In genomic region chr2:226477221-226478120, GRCh38 we compare ENCODE assay signal across 16 cellular contexts.
A peak's percentile ranks its signal among the peaks of the same experiment; 100 is the strongest.
DNase-seq lines count a peak whose midpoint lies in the region; ATAC-seq, FAIRE-seq and TF ChIP-seq lines count a peak whose summit lies in the region.
"Had no signal": no experiment of that assay in that cellular context is flagged by ENCODE, and none has a peak within 500 bp of the region (broad histone marks: within the 10 kb centered on the region; RNA-seq: fewer than 3 reads in every experiment).

No MANE protein-coding gene starts in this region.

- H3K4me1 ChIP-seq in HUES48 (ENCODE audit: control insufficient read depth, insufficient read depth, low read length), result peaks cover 35% of the 10 kb centered on the region
- H3K4me1 ChIP-seq in H1 (replicated peaks in 1 of 4; ENCODE audit: control insufficient read depth in 3 of 4, insufficient read depth in 4 of 4, low read length in 3 of 4), result peaks cover 2 to 6% (median 5%) of the 10 kb centered on the region in 4 experiments; a peak in 2 of 7 replicates

- H3K4ac ChIP-seq in H1 (replicated peaks; ENCODE audit: insufficient read length, low read depth, low read length), result no peak overlapping the region

- H3K4me3 ChIP-seq in HUES48 (ENCODE audit: low read depth, low read length), result no peak overlapping the region
- H3K4me3 ChIP-seq in H1 (ENCODE audit: extremely low read depth in 1 of 4, insufficient read depth in 2 of 4, low read depth in 3 of 4, low read length in 4 of 4), result no peak overlapping the region
- H3K4me3 ChIP-seq: K562 had no signal

- POLR2A ChIA-PET in H1 (lab: Charles Lee; ENCODE audit: partially characterized antibody), result no interaction called here
- POLR2A ChIA-PET in RWPE1 (lab: Yijun Ruan, JAX; ENCODE audit: low non-redundant PET), result no interaction called here

- H3K4me1 Mint-ChIP-seq in mesothelial cell of epicardium, result peaks cover 52% of the 10 kb centered on the region
- H3K4me1 Mint-ChIP-seq: natural killer cell had no signal

- peak overlapping the region; percentile 98 for H3K27ac Mint-ChIP-seq in mesothelial cell of epicardium
- H3K27ac Mint-ChIP-seq: activated naive CD8-positive, alpha-beta T cell; natural killer cell; T-helper 2 cell treated with Interferon-gamma antibody and Interleukin-4, amounts not matched to agents 5 μg/mL and 100 μg/mL, for 36 hours had no signal

- H3K23me2 ChIP-seq in H1 (ENCODE audit: low read depth, low read length), result 0 out of 2 replicates have a peak, but pooled peaks cover 2% of the 10 kb centered on the region

- DNase-seq in H1 (ENCODE audit: low read depth in 1 of 2, low spot score in 2 of 2), result no peak
- no peak for DNase-seq in mesothelial cell of epicardium (ENCODE audit: low spot score in 2 of 2, unreplicated experiment in 2 of 2)
- peak; percentile 25 for DNase-seq in stromal cell of bone marrow (ENCODE audit: low read depth)
- no peak for DNase-seq in HT-29 (ENCODE audit: low spot score)
- DNase-seq in RWPE1 (ENCODE audit: low spot score), result no peak
- DNase-seq in activated T-cell treated with anti-CD3 and anti-CD28 coated beads, Interleukin-2, amount 50 U/mL, for 48 hours, result no peak
- DNase-seq: GDM1; natural killer cell; NCI-H1930; stimulated activated CD4-positive, alpha-beta T cell treated with anti-CD3 and anti-CD28 coated beads, Interleukin-4, amount 100 ng/mL, for 4 hours had no signal

- no peaks in the 10 kb centered on the region for H3K79me2 ChIP-seq in H1 (ENCODE audit: control insufficient read depth in 1 of 2, insufficient read depth in 2 of 2, low read length in 2 of 2)

- no peaks in the 10 kb centered on the region for H4K20me1 ChIP-seq in H1 (replicated peaks in 1 of 2; ENCODE audit: control insufficient read depth in 1 of 2, insufficient read depth in 2 of 2, low read length in 2 of 2)

- no peaks in the 10 kb centered on the region for H3K27me3 Mint-ChIP-seq in mesothelial cell of epicardium (ENCODE audit: low read depth)

- no peak overlapping the region for H3K4me3 Mint-ChIP-seq in mesothelial cell of epicardium
- H3K4me3 Mint-ChIP-seq: activated naive CD8-positive, alpha-beta T cell; natural killer cell; T-helper 2 cell treated with Interferon-gamma antibody and Interleukin-4, amounts not matched to agents 5 μg/mL and 100 μg/mL, for 36 hours had no signal

- no peak overlapping the region for H2BK5ac ChIP-seq in H1 (ENCODE audit: low read depth, low read length)

- no peak for FAIRE-seq in H1 (lab: Jason Lieb, UNC)
- FAIRE-seq: K562 had no signal

- no peak overlapping the region for H4K91ac ChIP-seq in H1 (replicated peaks; ENCODE audit: insufficient read length, low read length)

- peaks cover 21% of the 10 kb centered on the region for H3K9me3 Mint-ChIP-seq in mesothelial cell of epicardium
- H3K9me3 Mint-ChIP-seq: T-helper 2 cell treated with Interferon-gamma antibody and Interleukin-4, amounts not matched to agents 5 μg/mL and 100 μg/mL, for 36 hours had no signal

- no peak overlapping the region; the same call in 1 of the 2 replicates for H2AK5ac ChIP-seq in H1 (ENCODE audit: low read depth, low read length)

- peaks cover 14% of the 10 kb centered on the region for H3K36me3 Mint-ChIP-seq in mesothelial cell of epicardium
- H3K36me3 Mint-ChIP-seq: activated naive CD8-positive, alpha-beta T cell; natural killer cell had no signal

- no peak for TF ChIP-seq RAD21 in H1 (IDR thresholded peaks at IDR 0.05 in 1 of 2, conservative IDR thresholded peaks at IDR 0.05 in 1 of 2; ENCODE audit: low read depth in 2 of 2, low read length in 2 of 2)

- TF ChIP-seq POLR2A in H1 (IDR thresholded peaks at IDR 0.05; ENCODE audit: control extremely low read depth in 1 of 2, low read depth in 2 of 2, low read length in 2 of 2), result no peak

- no peak for ATAC-seq in HG02798 (IDR thresholded peaks at IDR 0.05; ENCODE audit: poor library complexity, unreplicated experiment)
- ATAC-seq: K562, natural killer cell had no signal

- CTCF ChIA-PET in H1 (lab: Charles Lee; ENCODE audit: partially characterized antibody) (interaction anchor here (0.6 to 1.4 kb wide), 8 partner anchors 9 to 327 kb away, joined by 3 to 5 read pairs (median 4); no protein-coding TSS in a partner anchor), RWPE1 (lab: Yijun Ruan, JAX) (interaction anchor here (0.7 kb wide), 2 partner anchors 22 to 493 kb away, joined by 3 read pairs; no protein-coding TSS in a partner anchor)

- no peaks in the 10 kb centered on the region for H3K27me3 ChIP-seq in HUES48 (ENCODE audit: control insufficient read depth, insufficient read depth, low read length)
- H3K27me3 ChIP-seq in H1 (replicated peaks in 1 of 4; ENCODE audit: control insufficient read depth in 3 of 4, extremely low read depth in 1 of 4, insufficient read depth in 3 of 4, low read length in 3 of 4), result no peaks in the 10 kb centered on the region

- H2AFZ ChIP-seq in H1 (ENCODE audit: low read length), result no peak overlapping the region

- no peak overlapping the region for H2BK120ac ChIP-seq in H1 (replicated peaks; ENCODE audit: low read depth, low read length)

- no peak overlapping the region for H2BK15ac ChIP-seq in H1 (ENCODE audit: low read length)

- TF ChIP-seq EP300 in H1 (IDR thresholded peaks at IDR 0.05; ENCODE audit: borderline replicate concordance in 1 of 2, low read depth in 2 of 2, low read length in 2 of 2), result no peak

- no peaks in the 10 kb centered on the region for H3K79me1 ChIP-seq in H1 (ENCODE audit: low read depth, low read length)

- no peak for TF ChIP-seq CTCF in H1 (IDR thresholded peaks at IDR 0.05; ENCODE audit: control extremely low read depth in 1 of 3, insufficient read depth in 1 of 3, low read depth in 1 of 3, low read length in 3 of 3)
- TF ChIP-seq CTCF in mesothelial cell of epicardium (IDR thresholded peaks at IDR 0.05; ENCODE audit: unreplicated experiment), result no peak
- TF ChIP-seq CTCF in RWPE1 (conservative IDR thresholded peaks at IDR 0.05; ENCODE audit: low read depth), result no peak

- no peak overlapping the region for H4K5ac ChIP-seq in H1 (ENCODE audit: insufficient read length, low read depth, low read length)

- H3K36me3 ChIP-seq in HUES48 (ENCODE audit: control insufficient read depth, insufficient read depth, low read length) (no peaks in the 10 kb centered on the region), H1 (ENCODE audit: control insufficient read depth in 2 of 4, insufficient read depth in 4 of 4, low read length in 3 of 4) (no peaks in the 10 kb centered on the region)

- peak overlapping the region; percentile 87; the same call in 1 of the 2 replicates for H2BK20ac ChIP-seq in H1 (ENCODE audit: low read length)

- no peak overlapping the region; the same call in 1 of the 2 replicates for H3K18ac ChIP-seq in H1 (ENCODE audit: extremely low read depth, low read length)

- 0 out of 4 replicates have a peak overlapping the region, but pooled peaks of 1 of the 2 experiments have one; percentile 20 for H3K4me2 ChIP-seq in H1 (ENCODE audit: insufficient read depth in 1 of 2, low read depth in 2 of 2, low read length in 2 of 2)

- H3K9me3 ChIP-seq in HUES48 (ENCODE audit: control insufficient read depth, insufficient read depth, low read length) (no peaks in the 10 kb centered on the region), H1 (ENCODE audit: insufficient read depth in 2 of 2, low read depth in 1 of 2, low read length in 1 of 2) (no peaks in the 10 kb centered on the region)

- 89% methylated on average over 10 of the region's 10 CpGs; no CpG with 5 or more reads in 1 of the 2 experiments for WGBS in H1 (ENCODE audit: extremely low coverage in 1 of 2, insufficient coverage in 1 of 2, insufficient read length in 1 of 2, insufficient replicate concordance in 2 of 2, low coverage in 1 of 2, low lambda C conversion rate in 2 of 2, missing lambda C conversion rate in 1 of 2), 2 experiments

- no peak overlapping the region for H3K14ac ChIP-seq in H1 (ENCODE audit: insufficient read length)

- peak overlapping the region; percentile 96; the same call in 1 of the 2 replicates for H2BK12ac ChIP-seq in H1 (ENCODE audit: low read depth, low read length)

- H4K8ac ChIP-seq in H1 (ENCODE audit: extremely low read depth, insufficient read depth, low read length), result no peak overlapping the region

- no peak overlapping the region for H3K9ac ChIP-seq in HUES48 (ENCODE audit: low read depth, low read length)
- no peak overlapping the region for H3K9ac ChIP-seq in H1 (replicated peaks in 1 of 4; ENCODE audit: extremely low read depth in 1 of 4, low read depth in 3 of 4, low read length in 3 of 4)

- no peak overlapping the region for H3K23ac ChIP-seq in H1 (ENCODE audit: insufficient read length)

- H3K27ac ChIP-seq in HUES48 (ENCODE audit: low read depth, low read length), result peak overlapping the region; percentile 30
- H3K27ac ChIP-seq in H1 (ENCODE audit: low read depth, low read length), result no peak overlapping the region
- no peak overlapping the region for H3K27ac ChIP-seq in RWPE1
- H3K27ac ChIP-seq: C4-2B had no signal

- H3K56ac ChIP-seq in H1 (replicated peaks; ENCODE audit: insufficient read length, low read depth, low read length), result no peak overlapping the region

TF ChIP-seq in H1, 55 proteins besides CTCF, POLR2A, EP300 and RAD21:
- no peak for TF ChIP-seq KDM5A (IDR thresholded peaks at IDR 0.05; ENCODE audit: low read length)
- TF ChIP-seq JUND (IDR thresholded peaks at IDR 0.05; ENCODE audit: low read length), result no peak
